In genomic region chr1:64882574-64883255, GRCh38 we compare ENCODE assay signal across 11 cellular contexts.
A peak's percentile ranks its signal among the peaks of the same experiment; 100 is the strongest.
DNase-seq lines count a peak whose midpoint lies in the region; ATAC-seq and TF ChIP-seq lines count a peak whose summit lies in the region.
"Had no signal": no experiment of that assay in that cellular context is flagged by ENCODE, and none has a peak within 500 bp of the region (broad histone marks: within the 10 kb centered on the region; RNA-seq: fewer than 3 reads in every experiment).

No MANE protein-coding gene starts in this region.

- 95 to 96% (median 96%) methylated on average over 11 of the region's 11 CpGs for WGBS in heart left ventricle, 4 donors

- H3K9me3 ChIP-seq in SK-N-MC (ENCODE audit: low read depth, low read length) (no peaks in the 10 kb centered on the region), heart left ventricle (no peaks in the 10 kb centered on the region)
- no peaks in the 10 kb centered on the region for H3K9me3 ChIP-seq in effector memory CD4-positive, alpha-beta T cell (ENCODE audit: control insufficient read depth, low read length)

- H3K27ac ChIP-seq in SK-N-MC, result 0 out of 2 replicates have a peak overlapping the region, but pooled peaks have one; percentile 30
- H3K27ac ChIP-seq in heart left ventricle, result no peak overlapping the region
- no peak overlapping the region for H3K27ac ChIP-seq in effector memory CD4-positive, alpha-beta T cell (ENCODE audit: insufficient read depth, low read length, poor library complexity, severe bottlenecking)
- H3K27ac ChIP-seq: skin epidermis had no signal

- H3K4me1 ChIP-seq in heart left ventricle, result peaks cover 0 to 62% (median 8%) of the 10 kb centered on the region in 12 donors
- H3K4me1 ChIP-seq in effector memory CD4-positive, alpha-beta T cell (ENCODE audit: control insufficient read depth, insufficient read depth, low read length, poor library complexity, severe bottlenecking), result peaks cover 9% of the 10 kb centered on the region

- intact Hi-C loops in heart left ventricle (cut with DNase I), result no loop called here

- H3K27me3 ChIP-seq in heart left ventricle, result no peaks in the 10 kb centered on the region
- no peaks in the 10 kb centered on the region for H3K27me3 ChIP-seq in effector memory CD4-positive, alpha-beta T cell (replicated peaks; ENCODE audit: control insufficient read depth, insufficient read depth, low read length, poor library complexity, severe bottlenecking)

- TF ChIP-seq POLR2A in heart left ventricle (IDR thresholded peaks at IDR 0.05), result no peak

- H3K36me3 ChIP-seq in SK-N-MC (ENCODE audit: insufficient read depth, low read length), result peaks cover 81% of the 10 kb centered on the region
- peaks cover 0 to 60% (median 33%) of the 10 kb centered on the region in 9 donors for H3K36me3 ChIP-seq in heart left ventricle
- peaks cover 28% of the 10 kb centered on the region for H3K36me3 ChIP-seq in effector memory CD4-positive, alpha-beta T cell (ENCODE audit: control insufficient read depth, insufficient read depth, low read length)

- ATAC-seq in GM19467 (IDR thresholded peaks at IDR 0.05; ENCODE audit: unreplicated experiment), result peak; percentile 92
- ATAC-seq in HG03025 (IDR thresholded peaks at IDR 0.05; ENCODE audit: low FRiP score, unreplicated experiment), result peak; percentile 95
- ATAC-seq in heart left ventricle, result no peak
- ATAC-seq: Right ventricle myocardium inferior had no signal

- no peak overlapping the region for H3K9ac ChIP-seq in SK-N-MC (ENCODE audit: insufficient read length)

- TF ChIP-seq CTCF in GM13976 (IDR thresholded peaks at IDR 0.05; ENCODE audit: borderline replicate concordance, control extremely low read depth, extremely low read depth, insufficient read depth, missing control alignments) (no peak), heart left ventricle (IDR thresholded peaks at IDR 0.05) (no peak)

- DNase-seq in GM13976 (ENCODE audit: low spot score) (peak; percentile 54), SK-N-MC (ENCODE audit: low read depth, low spot score) (no peak), H4 (ENCODE audit: low spot score) (no peak), heart left ventricle (no peak), NCI-H446 treated with DMSO at 0.1 percent for 48 hours (lab: John Stamatoyannopoulos, UW) (no peak)
- no peak for DNase-seq in effector memory CD4-positive, alpha-beta T cell
- DNase-seq: H9 had no signal

- H3K4me3 ChIP-seq in SK-N-MC, result no peak overlapping the region
- H3K4me3 ChIP-seq in heart left ventricle, result no peak overlapping the region
- H3K4me3 ChIP-seq in effector memory CD4-positive, alpha-beta T cell (ENCODE audit: insufficient read depth, low read depth, low read length, poor library complexity, severe bottlenecking), result no peak overlapping the region
- H3K4me3 ChIP-seq: skin epidermis had no signal

- in situ Hi-C loops in GM13976 (cut with MboI; ENCODE audit: low sequenced_read_pairs, unreplicated experiment), result no loop called here

Comparison
In these comparisons a context has a peak if more than half of its experiments do, and no peak if none do; other contexts are left out.
1. ATAC-seq: peak in GM19467 (single experiment) and HG03025 (single experiment); none in heart left ventricle (0 of 4).